Comparison of ENCODE assay signal across 24 cellular contexts in the genomic region with DNA sequence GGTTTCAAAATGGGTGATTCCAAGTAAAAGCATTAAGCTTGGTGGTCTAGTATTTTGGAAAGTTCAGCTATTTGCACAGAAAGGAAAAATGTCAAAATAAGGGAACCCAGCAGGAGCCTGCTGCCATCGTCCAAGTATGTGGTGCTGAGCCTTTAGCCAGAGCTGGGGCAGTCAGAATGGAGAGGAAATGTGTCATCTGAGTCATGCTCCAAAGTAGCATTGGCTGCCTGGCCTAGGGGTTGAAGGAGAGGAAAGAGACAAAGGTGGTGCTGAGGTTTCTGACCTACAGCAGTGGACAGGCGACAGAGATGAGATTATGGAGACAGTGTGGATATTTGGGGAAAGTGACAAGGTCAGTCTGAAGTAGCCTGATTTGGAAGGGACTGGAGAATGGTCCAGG.
A peak's percentile ranks its signal among the peaks of the same experiment; 100 is the strongest.
DNase-seq lines count a peak whose midpoint lies in the region; ATAC-seq and TF ChIP-seq lines count a peak whose summit lies in the region.
"Had no signal": no experiment of that assay in that cellular context is flagged by ENCODE, and none has a peak within 500 bp of the region (broad histone marks: within the 10 kb centered on the region; RNA-seq: fewer than 3 reads in every experiment).

No MANE protein-coding gene starts in this region.

- POLR2A ChIA-PET in RWPE1 (lab: Yijun Ruan, JAX; ENCODE audit: low non-redundant PET): no interaction called here

- CTCF ChIA-PET in RWPE1 (lab: Yijun Ruan, JAX): interaction anchor here (0.6 to 0.8 kb wide), 2 partner anchors 8 to 58 kb away, joined by 4 to 5 read pairs; no protein-coding TSS in a partner anchor

- H3K27ac Mint-ChIP-seq in endodermal cell: no peak overlapping the region
- peak overlapping the region; percentile 9 for H3K27ac Mint-ChIP-seq in neural progenitor cell
- H3K27ac Mint-ChIP-seq: activated CD8-positive, alpha-beta T cell treated with anti-CD3 and anti-CD28 coated beads for 36 hours; activated naive CD8-positive, alpha-beta T cell treated with anti-CD3 and anti-CD28 coated beads for 36 hours; CD4-positive, alpha-beta T cell; natural killer cell; stimulated activated effector memory CD8-positive, alpha-beta T cell treated with anti-CD3 and anti-CD28 coated beads, Interleukin-12 subunit alpha, Interleukin-12 subunit beta, amount 100 ng/mL, for 72 hours had no signal

- TF ChIP-seq CTCF in endodermal cell (conservative IDR thresholded peaks at IDR 0.05): no peak
- no peak for TF ChIP-seq CTCF in neural progenitor cell (IDR thresholded peaks at IDR 0.05)
- no peak for TF ChIP-seq CTCF in RWPE1 (conservative IDR thresholded peaks at IDR 0.05; ENCODE audit: low read depth)
- TF ChIP-seq CTCF in Peyer's patch (IDR thresholded peaks at IDR 0.05): no peak

- H3K4me1 Mint-ChIP-seq in endodermal cell (peaks cover 39% of the 10 kb centered on the region), neural progenitor cell (peaks cover 17% of the 10 kb centered on the region)
- H3K4me1 Mint-ChIP-seq: activated naive CD8-positive, alpha-beta T cell treated with anti-CD3 and anti-CD28 coated beads for 36 hours; natural killer cell; stimulated activated effector memory CD8-positive, alpha-beta T cell treated with anti-CD3 and anti-CD28 coated beads, Interleukin-12 subunit alpha, Interleukin-12 subunit beta, amount 100 ng/mL, for 72 hours had no signal

- H3K27me3 Mint-ChIP-seq in endodermal cell (ENCODE audit: insufficient read depth): no peaks in the 10 kb centered on the region
- H3K27me3 Mint-ChIP-seq in neural progenitor cell (ENCODE audit: insufficient read depth, low read depth): peaks cover 5% of the 10 kb centered on the region

- H3K36me3 ChIP-seq in endodermal cell (ENCODE audit: control insufficient read depth, insufficient read depth, low read length): no peaks in the 10 kb centered on the region
- H3K36me3 ChIP-seq in neural progenitor cell: no peaks in the 10 kb centered on the region
- H3K36me3 ChIP-seq in Peyer's patch: no peaks in the 10 kb centered on the region
- H3K36me3 ChIP-seq: suprapubic skin, vagina had no signal

- 73 to 90% methylated on average over 2 of the region's 2 CpGs for WGBS in endodermal cell (ENCODE audit: insufficient coverage in 1 of 2, insufficient read length in 1 of 2), 2 experiments

- H3K4me1 ChIP-seq in endodermal cell (ENCODE audit: control insufficient read depth, insufficient read depth, low read length) (peaks cover 24% of the 10 kb centered on the region), neural progenitor cell (peaks cover 5% of the 10 kb centered on the region), Peyer's patch (no peaks in the 10 kb centered on the region)
- H3K4me1 ChIP-seq: suprapubic skin had no signal

- H3K9me3 ChIP-seq in endodermal cell (ENCODE audit: control insufficient read depth, low read length): no peaks in the 10 kb centered on the region
- no peaks in the 10 kb centered on the region for H3K9me3 ChIP-seq in neural progenitor cell (ENCODE audit: low read depth)
- no peaks in the 10 kb centered on the region for H3K9me3 ChIP-seq in Peyer's patch
- H3K9me3 ChIP-seq: suprapubic skin, vagina had no signal

- H3K27me3 ChIP-seq in endodermal cell (ENCODE audit: control insufficient read depth, insufficient read depth, low read length, poor library complexity, severe bottlenecking) (no peaks in the 10 kb centered on the region), neural progenitor cell (no peaks in the 10 kb centered on the region), Peyer's patch (no peaks in the 10 kb centered on the region)
- H3K27me3 ChIP-seq: suprapubic skin, vagina had no signal

- no peaks in the 10 kb centered on the region for H3K79me2 ChIP-seq in neural progenitor cell (ENCODE audit: low read depth)

- no peak overlapping the region for H3K9ac ChIP-seq in endodermal cell (ENCODE audit: extremely low read depth, low read length, poor library complexity, severe bottlenecking)
- no peak overlapping the region for H3K9ac ChIP-seq in neural progenitor cell

- H4K20me1 ChIP-seq in neural progenitor cell (ENCODE audit: low read depth): no peaks in the 10 kb centered on the region

- ATAC-seq in HG03460 (IDR thresholded peaks at IDR 0.05; ENCODE audit: unreplicated experiment): no peak
- ATAC-seq: activated CD8-positive, alpha-beta T cell treated with anti-CD3 and anti-CD28 coated beads for 36 hours; natural killer cell; stimulated activated effector memory CD8-positive, alpha-beta T cell treated with anti-CD3 and anti-CD28 coated beads, Interleukin-12 subunit alpha, Interleukin-12 subunit beta, amount 100 ng/mL, for 72 hours had no signal

- H3K4me3 Mint-ChIP-seq in endodermal cell: no peak overlapping the region
- no peak overlapping the region for H3K4me3 Mint-ChIP-seq in neural progenitor cell
- H3K4me3 Mint-ChIP-seq: activated CD8-positive, alpha-beta T cell treated with anti-CD3 and anti-CD28 coated beads for 36 hours; activated naive CD8-positive, alpha-beta T cell treated with anti-CD3 and anti-CD28 coated beads for 36 hours; CD4-positive, alpha-beta T cell; natural killer cell; stimulated activated effector memory CD8-positive, alpha-beta T cell treated with anti-CD3 and anti-CD28 coated beads, Interleukin-12 subunit alpha, Interleukin-12 subunit beta, amount 100 ng/mL, for 72 hours had no signal

- H3K4me3 ChIP-seq in endodermal cell (ENCODE audit: low read length) (no peak overlapping the region), neural progenitor cell (no peak overlapping the region), Peyer's patch (no peak overlapping the region)
- H3K4me3 ChIP-seq: suprapubic skin, vagina had no signal

- peak; percentile 70 for DNase-seq in ELR (ENCODE audit: low read depth)
- peak; percentile 69 for DNase-seq in M059J (ENCODE audit: low read depth)
- peak; percentile 32 for DNase-seq in endodermal cell
- DNase-seq in neural progenitor cell (ENCODE audit: low spot score): no peak
- DNase-seq in RWPE1 (ENCODE audit: low spot score): no peak
- no peak for DNase-seq in Peyer's patch
- DNase-seq: activated CD4-positive, CD25-positive, alpha-beta regulatory T cell treated with anti-CD3 and anti-CD28 coated beads, Interleukin-2, amount 50 U/mL, for 72 hours; activated CD8-positive, alpha-beta T cell treated with anti-CD3 and anti-CD28 coated beads for 36 hours; activated naive CD8-positive, alpha-beta T cell treated with anti-CD3 and anti-CD28 coated beads for 36 hours; CD4-positive, alpha-beta T cell; GOT3; hypothalamus; Karpas-422; natural killer cell; NCI-H1105; NCI-H2029 treated with DMSO at 0.1 percent for 48 hours; NCI-H345; NCI-H774; retina; SHP77 had no signal

- H2AFZ ChIP-seq in neural progenitor cell (replicated peaks): no peak overlapping the region

- TF ChIP-seq POLR2A in Peyer's patch (IDR thresholded peaks at IDR 0.05): no peak

- H3K9me3 Mint-ChIP-seq in endodermal cell (no peaks in the 10 kb centered on the region), neural progenitor cell (no peaks in the 10 kb centered on the region)
- H3K9me3 Mint-ChIP-seq: activated naive CD8-positive, alpha-beta T cell treated with anti-CD3 and anti-CD28 coated beads for 36 hours; CD4-positive, alpha-beta T cell had no signal

- no peaks in the 10 kb centered on the region for H3K36me3 Mint-ChIP-seq in endodermal cell (ENCODE audit: low read depth)
- no peaks in the 10 kb centered on the region for H3K36me3 Mint-ChIP-seq in neural progenitor cell
- H3K36me3 Mint-ChIP-seq: activated naive CD8-positive, alpha-beta T cell treated with anti-CD3 and anti-CD28 coated beads for 36 hours; natural killer cell; stimulated activated effector memory CD8-positive, alpha-beta T cell treated with anti-CD3 and anti-CD28 coated beads, Interleukin-12 subunit alpha, Interleukin-12 subunit beta, amount 100 ng/mL, for 72 hours had no signal

- H3K4me2 ChIP-seq in neural progenitor cell: no peak overlapping the region

- no peak overlapping the region for H3K27ac ChIP-seq in endodermal cell (ENCODE audit: low read depth, low read length)
- no peak overlapping the region for H3K27ac ChIP-seq in neural progenitor cell
- H3K27ac ChIP-seq in RWPE1: no peak overlapping the region
- H3K27ac ChIP-seq in Peyer's patch: no peak overlapping the region
- H3K27ac ChIP-seq: suprapubic skin, vagina had no signal

- no peaks in the 10 kb centered on the region for H3F3A ChIP-seq in neural progenitor cell (ENCODE audit: low read depth)

Comparison
In these comparisons a context has a peak if more than half of its experiments do, and no peak if none do; other contexts are left out.
1. DNase-seq: peak in ELR (single experiment), M059J (single experiment) and endodermal cell (single experiment); none in neural progenitor cell (single experiment), RWPE1 (single experiment) and Peyer's patch (0 of 3).